9 cellular contexts compared by ENCODE assay signal in genomic region chr1:3746389-3746783, GRCh38. TPM values are rescaled to one million over a fixed set of nuclear protein-coding genes. Genes with fewer than 3 reads are reported as not detected.
DNase-seq lines count a peak whose midpoint lies in the region; ATAC-seq and TF ChIP-seq lines count a peak whose summit lies in the region.
"Had no signal": no experiment of that assay in that cellular context is flagged by ENCODE, and none has a peak within 500 bp of the region (broad histone marks: within the 10 kb centered on the region; RNA-seq: fewer than 3 reads in every experiment).

No MANE protein-coding gene starts in this region.

- peak overlapping the region; percentile 67 for H3K4me2 ChIP-seq in OCI-LY3 (ENCODE audit: low read length)
- H3K4me2 ChIP-seq in neuronal stem cell (ENCODE audit: insufficient read depth, low read length, poor library complexity, severe bottlenecking), result peak overlapping the region; percentile 86

- H3K9ac ChIP-seq in OCI-LY3 (ENCODE audit: low read length) (peak overlapping the region; percentile 65; the same call in 1 of the 2 replicates), neuronal stem cell (ENCODE audit: low read depth, low read length, poor library complexity) (peak overlapping the region; percentile 95)

- H4K20me1 ChIP-seq in OCI-LY3 (ENCODE audit: insufficient read depth, low read length), result 0 out of 2 replicates have a peak, but pooled peaks cover 3% of the 10 kb centered on the region

- no peak overlapping the region for H4K91ac ChIP-seq in neuronal stem cell (ENCODE audit: low read depth, low read length, poor library complexity)

- peaks cover 19% of the 10 kb centered on the region for H3K27me3 Mint-ChIP-seq in Calu3 (ENCODE audit: unreplicated experiment)

- CTCF ChIA-PET in Calu3 (lab: Charles Lee), result no interaction called here

- H2AK5ac ChIP-seq in neuronal stem cell (ENCODE audit: low read depth, low read length), result peak overlapping the region; percentile 95

- H3K36me3 ChIP-seq in OCI-LY3 (replicated peaks; ENCODE audit: low read depth, low read length), result no peaks in the 10 kb centered on the region
- H3K36me3 ChIP-seq in neuronal stem cell (replicated peaks in 1 of 2; ENCODE audit: control insufficient read depth in 2 of 2, insufficient read depth in 2 of 2, low read length in 2 of 2), result peaks cover 22 to 43% of the 10 kb centered on the region in 2 donors

- H2BK12ac ChIP-seq in neuronal stem cell (ENCODE audit: low read length), result no peak overlapping the region

- BruUV-seq in Calu3 (replicated peaks; lab: Mats Ljungman, UMichigan), result TSS peak; percentile 31

- no peak overlapping the region for H4K8ac ChIP-seq in neuronal stem cell (ENCODE audit: low read depth, low read length)

- TF ChIP-seq CTCF in Calu3 (IDR thresholded peaks at IDR 0.05; ENCODE audit: unreplicated experiment), result no peak
- no peak for TF ChIP-seq CTCF in OCI-LY3 (IDR thresholded peaks at IDR 0.05; ENCODE audit: low read depth, low read length)
- no peak for TF ChIP-seq CTCF in epithelial cell of proximal tubule (conservative IDR thresholded peaks at IDR 0.05; ENCODE audit: low read depth, low read length)
- TF ChIP-seq CTCF in GM13977 (IDR thresholded peaks at IDR 0.05; ENCODE audit: extremely low read depth, insufficient read depth, missing control alignments), result no peak

- no peak overlapping the region for H3K27ac Mint-ChIP-seq in Calu3 (ENCODE audit: unreplicated experiment)

- H2BK15ac ChIP-seq in neuronal stem cell (ENCODE audit: low read length), result no peak overlapping the region

- H3K9me3 ChIP-seq in OCI-LY3 (ENCODE audit: insufficient read depth, low read length), result no peaks in the 10 kb centered on the region
- no peaks in the 10 kb centered on the region for H3K9me3 ChIP-seq in neuronal stem cell (replicated peaks in 1 of 2; ENCODE audit: control insufficient read depth in 2 of 2, insufficient read depth in 1 of 2, low read depth in 1 of 2, low read length in 2 of 2)

- H3K27me3 ChIP-seq in OCI-LY3 (ENCODE audit: low read depth, low read length), result peaks cover 5% of the 10 kb centered on the region; the same call in 1 of the 2 replicates
- peaks cover 0 to 18% (median 4%) of the 10 kb centered on the region in 3 experiments for H3K27me3 ChIP-seq in neuronal stem cell (ENCODE audit: control insufficient read depth in 3 of 3, insufficient read depth in 3 of 3, low read depth in 1 of 3, low read length in 3 of 3)

- H3K27ac ChIP-seq in OCI-LY3 (ENCODE audit: low read length), result no peak overlapping the region
- no peak overlapping the region for H3K27ac ChIP-seq in neuronal stem cell (replicated peaks; ENCODE audit: low read length)

- H3K9me3 Mint-ChIP-seq in Calu3 (ENCODE audit: low read depth, unreplicated experiment), result no peaks in the 10 kb centered on the region

- DNase-seq in Calu3 (no peak), epithelial cell of proximal tubule (ENCODE audit: low read depth) (no peak), neuronal stem cell (ENCODE audit: low spot score) (no peak), GM13977 (ENCODE audit: low spot score) (no peak), SIG-M5 treated with dmso at 0.1 percent for 504 hours (lab: John Stamatoyannopoulos, UW; ENCODE audit: unreplicated experiment) (no peak)

- peaks cover 14% of the 10 kb centered on the region for H3K4me1 ChIP-seq in OCI-LY3 (ENCODE audit: low read length)
- peaks cover 13 to 17% of the 10 kb centered on the region in 2 donors for H3K4me1 ChIP-seq in neuronal stem cell (ENCODE audit: control insufficient read depth in 2 of 2, insufficient read depth in 1 of 2, low read depth in 1 of 2, low read length in 2 of 2)

- H2BK120ac ChIP-seq in neuronal stem cell (ENCODE audit: low read depth, low read length), result no peak overlapping the region

- H3K23ac ChIP-seq in neuronal stem cell (ENCODE audit: low read depth, low read length, poor library complexity), result peak overlapping the region; percentile 83

- H3K4me3 ChIP-seq in OCI-LY3 (ENCODE audit: low read length), result peak overlapping the region; percentile 90
- H3K4me3 ChIP-seq in epithelial cell of proximal tubule (ENCODE audit: low read depth, low read length), result peak overlapping the region; percentile 78
- peak overlapping the region; percentile 90 to 96 for H3K4me3 ChIP-seq in neuronal stem cell (ENCODE audit: low read length in 2 of 2)

- peak overlapping the region; percentile 24 for H3K4me3 Mint-ChIP-seq in Calu3 (ENCODE audit: low read depth, unreplicated experiment)

- no peaks in the 10 kb centered on the region for H3K79me2 ChIP-seq in OCI-LY3 (ENCODE audit: low read length)

- ATAC-seq in GM21423 (IDR thresholded peaks at IDR 0.05; ENCODE audit: unreplicated experiment) (no peak), GM21515 (IDR thresholded peaks at IDR 0.05; ENCODE audit: unreplicated experiment) (no peak)

- H3K18ac ChIP-seq in neuronal stem cell (ENCODE audit: low read length), result peak overlapping the region; percentile 7

- peak overlapping the region; percentile 9 for H3K14ac ChIP-seq in neuronal stem cell (ENCODE audit: low read length)

- peaks cover 6% of the 10 kb centered on the region for H3K36me3 Mint-ChIP-seq in Calu3 (ENCODE audit: insufficient read depth, unreplicated experiment)

- H2AFZ ChIP-seq in OCI-LY3 (ENCODE audit: low read depth, low read length) (no peak overlapping the region), neuronal stem cell (ENCODE audit: low read length) (peak overlapping the region; percentile 93)

- H3K79me1 ChIP-seq in neuronal stem cell (ENCODE audit: low read depth, low read length), result peaks cover 16% of the 10 kb centered on the region

- in situ Hi-C loops in GM13977 (cut with MboI; ENCODE audit: low pct_unique_long_range_greater_than_20kb, low sequenced_read_pairs, unreplicated experiment), result no loop called here

- H2BK5ac ChIP-seq in neuronal stem cell (ENCODE audit: low read length), result no peak overlapping the region

- no CpG with 5 or more reads among the region's 30 CpGs for WGBS in neuronal stem cell (ENCODE audit: extremely low coverage in 2 of 2, insufficient read length in 2 of 2, insufficient replicate concordance in 1 of 2), 2 donors

- H3K4me1 Mint-ChIP-seq in Calu3 (ENCODE audit: low read depth, unreplicated experiment), result peaks cover 8% of the 10 kb centered on the region

- intact Hi-C loops in Calu3 (cut with micrococcal nuclease; ENCODE audit: unreplicated experiment), result no loop called here

- no peak overlapping the region for H3K4ac ChIP-seq in neuronal stem cell (ENCODE audit: low read length)

RNA-seq across cellular contexts. Expression of gene CCDC27, which starts 5.9 kb away (rescaled TPM):
- total RNA-seq in Calu3 (2022) (not detected in 2 replicates), epithelial cell of proximal tubule (not detected in 2 replicates)
- not detected for polyA plus RNA-seq in neuronal stem cell (2013, experiment 1 of 2)
- not detected for polyA plus RNA-seq in neuronal stem cell (2013, experiment 2 of 2)
- total RNA-seq: mononuclear cell had no signal

RNA-seq across cellular contexts. Expression of gene SMIM1, which starts 26.2 kb away (rescaled TPM):
- 2.7 and 4.2 TPM in 2 replicates for total RNA-seq in Calu3 (2022)
- 3.6 TPM in 1 of 2 replicates, not detected in the other for total RNA-seq in epithelial cell of proximal tubule
- 5.8 TPM for polyA plus RNA-seq in neuronal stem cell (2013, experiment 1 of 2)
- 5.6 TPM for polyA plus RNA-seq in neuronal stem cell (2013, experiment 2 of 2)

RNA-seq across cellular contexts. Expression of gene LRRC47, which starts 49.9 kb away (rescaled TPM):
- 35.8 and 38.1 TPM in 2 replicates for total RNA-seq in Calu3 (2022)
- 36.4 and 38.9 TPM in 2 replicates for total RNA-seq in epithelial cell of proximal tubule
- 19.7 TPM for polyA plus RNA-seq in neuronal stem cell (2013, experiment 1 of 2)
- 18.6 TPM for polyA plus RNA-seq in neuronal stem cell (2013, experiment 2 of 2)
